24 cellular contexts compared by ENCODE assay signal in genomic region chr20:15814360-15814759, GRCh38.
"Had no signal": no experiment of that assay in that cellular context is flagged by ENCODE, and none has a peak within 500 bp of the region (broad histone marks: within the 10 kb centered on the region; RNA-seq: fewer than 3 reads in every experiment).

No MANE protein-coding gene starts in this region.

- H3K27me3 Mint-ChIP-seq: activated B cell treated with CpG ODN at 0.5 μM for 24 hours; activated CD4-positive, alpha-beta T cell treated with anti-CD3 and anti-CD28 coated beads, Interleukin-2, amount 10 ng/mL, durations not matched to agents 24 days and 14 days; activated naive CD8-positive, alpha-beta T cell; brain; central memory CD8-positive, alpha-beta T cell; T-cell had no signal

- H3K4me1 Mint-ChIP-seq: activated CD4-positive, alpha-beta T cell treated with anti-CD3 and anti-CD28 coated beads, Interleukin-2, amount 10 ng/mL, durations not matched to agents 24 days and 14 days; central memory CD8-positive, alpha-beta T cell; T-cell had no signal

- DNase-seq: activated B cell treated with CpG ODN at 0.5 μM for 24 hours; activated CD4-positive, alpha-beta T cell treated with anti-CD3 and anti-CD28 coated beads for 1 hour; activated CD4-positive, alpha-beta T cell treated with anti-CD3 and anti-CD28 coated beads, Interleukin-2, amount 10 ng/mL, durations not matched to agents 24 days and 14 days; activated CD4-positive, alpha-beta T cell treated with anti-CD3 and anti-CD28 coated beads, Interleukin-2, amount 50 U/mL, for 48 hours; activated CD8-positive, alpha-beta memory T cell treated with anti-CD3 and anti-CD28 coated beads for 24 hours; activated effector memory CD4-positive, alpha-beta T cell treated with anti-CD3 and anti-CD28 coated beads, Interleukin-2, amount 50 U/mL, for 16 hours; activated naive CD4-positive, alpha-beta T cell treated with Interleukin-2 at 50 U/mL for 16 hours; activated T-cell treated with anti-CD3 and anti-CD28 coated beads, Interleukin-2, amount 50 U/mL, for 4 hours; amygdala; MG63; MV-4-11; NCI-H1092 treated with DMSO at 0.1 percent for 48 hours; NCI-H1417 treated with DMSO at 0.1 percent for 48 hours; NCI-H1694; NCI-H2029 treated with DMSO at 0.1 percent for 48 hours; NCI-H446; NCI-H524; SHP77 treated with DMSO at 0.1 percent for 48 hours; T-cell; T-helper 2 cell; T1000 had no signal

- H3K27ac Mint-ChIP-seq: activated B cell treated with CpG ODN at 0.5 μM for 24 hours; activated CD4-positive, alpha-beta T cell treated with anti-CD3 and anti-CD28 coated beads, Interleukin-2, amount 10 ng/mL, durations not matched to agents 24 days and 14 days; activated naive CD8-positive, alpha-beta T cell; brain; T-cell had no signal

- H3K9me3 ChIP-seq: MG63 had no signal

- ATAC-seq: activated T-cell treated with anti-CD3 and anti-CD28 coated beads, Interleukin-2, amount 50 U/mL, for 4 hours; T-cell had no signal

- H3K4me3 ChIP-seq: MG63 had no signal

- H3K9me3 Mint-ChIP-seq: activated T-cell treated with anti-CD3 and anti-CD28 coated beads, Interleukin-2, amount 50 U/mL, for 4 hours had no signal

- H3K4me3 Mint-ChIP-seq: activated B cell treated with CpG ODN at 0.5 μM for 24 hours; activated CD4-positive, alpha-beta T cell treated with anti-CD3 and anti-CD28 coated beads, Interleukin-2, amount 10 ng/mL, durations not matched to agents 24 days and 14 days; activated naive CD8-positive, alpha-beta T cell; activated T-cell treated with anti-CD3 and anti-CD28 coated beads, Interleukin-2, amount 50 U/mL, for 4 hours; brain; central memory CD8-positive, alpha-beta T cell; T-cell had no signal

- H3K36me3 ChIP-seq: MG63 had no signal

- H3K27me3 ChIP-seq: MG63 had no signal

- H3K36me3 Mint-ChIP-seq: activated naive CD8-positive, alpha-beta T cell; brain; T-cell had no signal
